33 cellular contexts compared by ENCODE assay signal in the genomic region with DNA sequence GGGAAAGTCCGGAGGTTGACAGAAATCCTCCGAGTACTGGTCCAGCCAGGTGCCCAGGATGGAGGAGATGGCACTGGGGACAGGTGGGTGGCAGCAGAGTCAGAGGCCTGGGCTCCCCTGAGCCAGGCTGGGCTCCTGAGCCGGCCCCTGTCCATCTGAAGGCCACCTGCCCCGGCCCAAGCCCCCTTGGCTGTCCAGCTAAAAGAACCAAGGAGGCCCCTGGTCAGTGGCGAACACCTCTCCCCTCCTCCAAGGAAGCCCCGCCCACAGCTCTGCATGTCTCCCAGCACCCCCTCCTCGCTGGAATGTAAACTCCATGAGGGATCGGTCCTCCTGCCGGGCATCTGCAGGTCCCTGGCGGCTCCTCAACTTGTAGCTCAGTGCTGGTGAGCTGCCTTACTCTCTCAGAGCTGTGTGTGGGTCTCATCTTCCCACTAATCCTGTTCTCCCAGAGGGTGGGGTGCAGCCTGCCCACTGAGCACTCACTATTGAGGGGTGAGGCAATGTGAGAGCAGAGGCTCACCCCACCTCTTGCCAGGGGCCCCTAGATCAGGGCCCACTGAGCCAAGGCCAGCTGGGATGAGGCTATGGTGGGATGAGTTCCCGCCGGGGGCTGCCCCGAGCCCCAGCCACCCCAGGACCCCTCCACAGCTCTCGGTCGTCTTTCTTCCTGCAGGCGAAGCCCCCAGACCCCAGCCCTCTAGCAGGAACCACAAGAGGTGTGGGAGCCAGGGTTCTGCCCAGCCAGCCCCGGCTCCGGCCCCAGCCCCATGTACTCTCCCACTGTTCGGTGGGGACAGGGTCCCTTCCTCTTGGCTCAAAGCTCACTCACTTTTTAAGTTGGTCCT. TPM values are rescaled to one million over a fixed set of nuclear protein-coding genes. Genes with fewer than 3 reads are reported as not detected.
DNase-seq lines count a peak whose midpoint lies in the region; ATAC-seq, FAIRE-seq and TF ChIP-seq lines count a peak whose summit lies in the region.
"Had no signal": no experiment of that assay in that cellular context is flagged by ENCODE, and none has a peak within 500 bp of the region (broad histone marks: within the 10 kb centered on the region; RNA-seq: fewer than 3 reads in every experiment).

No MANE protein-coding gene starts in this region.

- no peaks in the 10 kb centered on the region for H3K27me3 ChIP-seq in right lobe of liver
- H3K27me3 ChIP-seq in HepG2 (ENCODE audit: control insufficient read depth in 1 of 2, insufficient read depth in 2 of 2, low read length in 2 of 2), result no peaks in the 10 kb centered on the region
- no peaks in the 10 kb centered on the region for H3K27me3 ChIP-seq in osteoblast (ENCODE audit: insufficient read depth, low read length)
- H3K27me3 ChIP-seq: BLaER1 treated with 17β-estradiol and CSF1 and Interleukin-3, amounts not matched to agents 10 nM and 100 nM; vagina had no signal

- peaks cover 4 to 18% (median 11%) of the 10 kb centered on the region in 4 donors for H3K4me1 ChIP-seq in right lobe of liver
- H3K4me1 ChIP-seq in HepG2 (ENCODE audit: insufficient read depth, low read length), result peaks cover 7% of the 10 kb centered on the region
- peaks cover 12% of the 10 kb centered on the region for H3K4me1 ChIP-seq in osteoblast (ENCODE audit: insufficient read depth, low read length)
- H3K4me1 ChIP-seq: Caco-2, HAP-1 had no signal

- peak overlapping the region; percentile 66 for H3K27ac Mint-ChIP-seq in glutamatergic neuron (ENCODE audit: unreplicated experiment)
- H3K27ac Mint-ChIP-seq: activated CD8-positive, alpha-beta memory T cell treated with anti-CD3 and anti-CD28 coated beads, Interleukin-2, amount 10 ng/mL, durations not matched to agents 7 days and 5 days; activated naive CD8-positive, alpha-beta T cell treated with anti-CD3 and anti-CD28 coated beads for 36 hours; nephron; progenitor cell of endocrine pancreas; stimulated activated naive B cell treated with anti-CD40 and anti-IgM and Interleukin-4, amounts not matched to agents 10 μg/mL and 1 μg/mL and 100 μg/mL, for 72 hours had no signal

- H3K9me3 ChIP-seq in right lobe of liver (no peaks in the 10 kb centered on the region), HepG2 (ENCODE audit: low read length) (no peaks in the 10 kb centered on the region), osteoblast (ENCODE audit: low read depth, low read length) (no peaks in the 10 kb centered on the region)
- H3K9me3 ChIP-seq: BLaER1 treated with 17β-estradiol and CSF1 and Interleukin-3, amounts not matched to agents 10 nM and 100 nM; Caco-2; HAP-1; vagina had no signal

- ATAC-seq in right lobe of liver (no peak), HepG2 (no peak), GM19328 (IDR thresholded peaks at IDR 0.05; ENCODE audit: unreplicated experiment) (no peak)
- ATAC-seq: activated CD8-positive, alpha-beta memory T cell treated with anti-CD3 and anti-CD28 coated beads, Interleukin-2, amount 10 ng/mL, durations not matched to agents 7 days and 5 days; left lobe of liver; Panc1; stimulated activated naive B cell treated with anti-CD40 and anti-IgM and Interleukin-4, amounts not matched to agents 10 μg/mL and 1 μg/mL and 100 μg/mL, for 72 hours had no signal

- peaks cover 16% of the 10 kb centered on the region; the same call in 1 of the 2 replicates for H4K20me1 ChIP-seq in HepG2 (ENCODE audit: insufficient read depth, low read length)
- peaks cover 30% of the 10 kb centered on the region for H4K20me1 ChIP-seq in osteoblast (ENCODE audit: insufficient read depth, low read length)

- H3K4me1 Mint-ChIP-seq in glutamatergic neuron (ENCODE audit: low read depth, unreplicated experiment), result peaks cover 14% of the 10 kb centered on the region

- POLR2A ChIA-PET in HepG2 (lab: Yijun Ruan, JAX), result no interaction called here

- TF ChIP-seq RAD21 in HepG2 (CRISPR knock-in tag; IDR thresholded peaks at IDR 0.05), result no peak

- H3K4me2 ChIP-seq in HepG2 (ENCODE audit: low read depth, low read length) (no peak overlapping the region), osteoblast (ENCODE audit: insufficient read depth, low read length) (no peak overlapping the region)
- H3K4me2 ChIP-seq: BLaER1 treated with 17β-estradiol and CSF1 and Interleukin-3, amounts not matched to agents 10 nM and 100 nM; smooth muscle cell had no signal

- DNase-seq in right lobe of liver, result peak; percentile 17 to 51 (median 39)
- DNase-seq in HepG2 (ENCODE audit: low spot score), result no peak
- no peak for DNase-seq in glutamatergic neuron
- DNase-seq in osteoblast (ENCODE audit: insufficient read length, low spot score, missing footprints), result peak; percentile 84
- no peak for DNase-seq in activated CD4-positive, alpha-beta T cell treated with anti-CD3 and anti-CD28 coated beads for 1 hour
- DNase-seq in HUDEP-2 (lab: John Stamatoyannopoulos, UW; ENCODE audit: unreplicated experiment in 76 of 76), result no peak
- DNase-seq in HTR-8/SVneo (ENCODE audit: insufficient read length, low spot score), result no peak
- DNase-seq: activated CD4-positive, alpha-beta T cell treated with anti-CD3 and anti-CD28 coated beads for 4 hours; activated CD8-positive, alpha-beta memory T cell treated with anti-CD3 and anti-CD28 coated beads, Interleukin-2, amount 10 ng/mL, durations not matched to agents 7 days and 5 days; activated naive CD8-positive, alpha-beta T cell treated with anti-CD3 and anti-CD28 coated beads for 36 hours; Caco-2; DMS79; effector memory CD4-positive, alpha-beta T cell; foreskin fibroblast; GF-D8; midbrain; NCI-H1694; NCI-H2171; NCI-H524 treated with DMSO at 0.1 percent for 48 hours; NK-92 treated with Interleukin-12 subunit alpha and Interleukin-12 subunit beta, amount 100 ng/mL, for 24 hours; stimulated activated naive B cell treated with anti-CD40 and anti-IgM and Interleukin-4, amounts not matched to agents 10 μg/mL and 1 μg/mL and 100 μg/mL, for 72 hours; T-helper 1 cell had no signal

- H3K79me2 ChIP-seq in HepG2 (ENCODE audit: insufficient read depth, low read length), result no peaks in the 10 kb centered on the region
- no peaks in the 10 kb centered on the region for H3K79me2 ChIP-seq in osteoblast (ENCODE audit: insufficient read depth, low read length)

- no peaks in the 10 kb centered on the region for H3K36me3 Mint-ChIP-seq in glutamatergic neuron (ENCODE audit: unreplicated experiment)

- CTCF ChIA-PET in HepG2 (lab: Yijun Ruan, JAX; ENCODE audit: low intra/inter-chr PET ratio, low total read pairs), result no interaction called here

- H3K4me3 ChIP-seq in right lobe of liver (no peak overlapping the region), HepG2 (replicated peaks in 1 of 3; ENCODE audit: insufficient read depth in 1 of 3, low read depth in 2 of 3, low read length in 3 of 3) (no peak overlapping the region), osteoblast (ENCODE audit: insufficient read depth, low read length) (no peak overlapping the region)
- H3K4me3 ChIP-seq: BLaER1 treated with 17β-estradiol and CSF1 and Interleukin-3, amounts not matched to agents 10 nM and 100 nM; HAP-1; smooth muscle cell; vagina had no signal

- TF ChIP-seq EP300 in HepG2 (IDR thresholded peaks at IDR 0.05; ENCODE audit: low read depth in 2 of 2, low read length in 2 of 2) (no peak), HepG2 (CRISPR knock-in tag; IDR thresholded peaks at IDR 0.05; ENCODE audit: borderline replicate concordance) (no peak)

- TF ChIP-seq POLR2A in right lobe of liver (IDR thresholded peaks at IDR 0.05) (no peak), HepG2 (IDR thresholded peaks at IDR 0.05; ENCODE audit: insufficient read depth in 1 of 2, low read depth in 2 of 2, low read length in 2 of 2) (no peak)

- FAIRE-seq in HepG2 (lab: Jason Lieb, UNC), result no peak
- no peak for FAIRE-seq in HTR-8/SVneo (lab: Jason Lieb, UNC)
- FAIRE-seq: GM18507 had no signal

- peaks cover 19% of the 10 kb centered on the region for H3K9me3 Mint-ChIP-seq in glutamatergic neuron (ENCODE audit: unreplicated experiment)
- H3K9me3 Mint-ChIP-seq: activated naive CD8-positive, alpha-beta T cell treated with anti-CD3 and anti-CD28 coated beads for 36 hours; nephron; stimulated activated naive B cell treated with anti-CD40 and anti-IgM and Interleukin-4, amounts not matched to agents 10 μg/mL and 1 μg/mL and 100 μg/mL, for 72 hours had no signal

- H3K27ac ChIP-seq in right lobe of liver (no peak overlapping the region), HepG2 (ENCODE audit: extremely low read length, insufficient read depth, low read length) (no peak overlapping the region), osteoblast (ENCODE audit: low read depth, low read length) (no peak overlapping the region)
- H3K27ac ChIP-seq: vagina had no signal

- no peak overlapping the region for H3K9ac ChIP-seq in HepG2 (ENCODE audit: insufficient read depth, low read depth, low read length)

- in situ Hi-C loops in HepG2 (cut with HindIII; ENCODE audit: extremely low pct_ligation_motif_present, low pct_unique_long_range_greater_than_20kb), result loop anchor here (5.0 kb wide), 1 partner anchor 38 kb away; no protein-coding TSS in a partner anchor

- H3K4me3 Mint-ChIP-seq in glutamatergic neuron (ENCODE audit: unreplicated experiment), result no peak overlapping the region
- H3K4me3 Mint-ChIP-seq: activated CD8-positive, alpha-beta memory T cell treated with anti-CD3 and anti-CD28 coated beads, Interleukin-2, amount 10 ng/mL, durations not matched to agents 7 days and 5 days; activated naive CD8-positive, alpha-beta T cell treated with anti-CD3 and anti-CD28 coated beads for 36 hours; nephron; stimulated activated naive B cell treated with anti-CD40 and anti-IgM and Interleukin-4, amounts not matched to agents 10 μg/mL and 1 μg/mL and 100 μg/mL, for 72 hours had no signal

- H3K27me3 Mint-ChIP-seq in glutamatergic neuron (ENCODE audit: unreplicated experiment), result peaks cover 23% of the 10 kb centered on the region
- H3K27me3 Mint-ChIP-seq: activated CD8-positive, alpha-beta memory T cell treated with anti-CD3 and anti-CD28 coated beads, Interleukin-2, amount 10 ng/mL, durations not matched to agents 7 days and 5 days; activated naive CD8-positive, alpha-beta T cell treated with anti-CD3 and anti-CD28 coated beads for 36 hours; progenitor cell of endocrine pancreas; stimulated activated naive B cell treated with anti-CD40 and anti-IgM and Interleukin-4, amounts not matched to agents 10 μg/mL and 1 μg/mL and 100 μg/mL, for 72 hours had no signal

- BruUV-seq in HepG2 (replicated peaks; lab: Mats Ljungman, UMichigan), result no TSS peak

- 100% methylated on average over 2 of the region's 19 CpGs for WGBS in right lobe of liver (ENCODE audit: insufficient coverage, low coverage, low lambda C conversion rate, missing lambda C conversion rate)
- 97% methylated on average over 7 of the region's 19 CpGs for WGBS in HepG2 (ENCODE audit: low lambda C conversion rate)

- TF ChIP-seq CTCF in right lobe of liver (IDR thresholded peaks at IDR 0.05) (no peak), HepG2 (CRISPR knock-in tag; IDR thresholded peaks at IDR 0.05) (no peak), glutamatergic neuron (IDR thresholded peaks at IDR 0.05; ENCODE audit: partially characterized antibody, unreplicated experiment) (no peak), osteoblast (IDR thresholded peaks at IDR 0.05; ENCODE audit: extremely low read depth, low read depth, low read length) (no peak)

- H3K36me3 ChIP-seq in right lobe of liver (peaks cover 0 to 13% (median 7%) of the 10 kb centered on the region in 4 donors), HepG2 (replicated peaks in 1 of 2; ENCODE audit: control insufficient read depth in 1 of 2, insufficient read depth in 2 of 2, low read length in 2 of 2) (peaks cover 17 to 38% of the 10 kb centered on the region in 2 experiments; a peak in 4 of 5 replicates), osteoblast (ENCODE audit: insufficient read depth, low read length) (peaks cover 15% of the 10 kb centered on the region)

- intact Hi-C loops in right lobe of liver (cut with DNase I), result no loop called here
- intact Hi-C loops in HepG2 (cut with micrococcal nuclease; ENCODE audit: unreplicated experiment), result no loop called here

- H2AFZ ChIP-seq in HepG2 (ENCODE audit: low read length) (no peak overlapping the region), osteoblast (ENCODE audit: low read length) (no peak overlapping the region)

RNA-seq across cellular contexts. Expression of gene RALGDS, which starts 12.0 kb away (rescaled TPM):
- 10 to 100 TPM in 1 of 6 experiments, 1 to 10 TPM in 5; 4.3 to 19.8 (median 5.7) TPM for total RNA-seq in right lobe of liver
- total RNA-seq in HepG2 (2016; rRNA removed; fragmentation: Illumina TruSeq; extraction: Trizol), result 8.8 and 12.9 TPM in 2 replicates
- 4.2 and 5.7 TPM in 2 replicates for total RNA-seq in HepG2 (2016; cell fraction: cytosol; rRNA removed; fragmentation: Illumina TruSeq; extraction: Trizol; ENCODE audit: low read depth)
- total RNA-seq in HepG2 (2016; cell fraction: insoluble cytoplasmic fraction; rRNA removed; fragmentation: Illumina TruSeq; extraction: Trizol), result 7.3 and 12.1 TPM in 2 replicates
- total RNA-seq in HepG2 (2016; cell fraction: membrane; rRNA removed; fragmentation: Illumina TruSeq; extraction: Trizol), result 15.5 and 15.7 TPM in 2 replicates
- 10.4 and 11.0 TPM in 2 replicates for total RNA-seq in HepG2 (2016; cell fraction: nucleus; rRNA removed; fragmentation: Illumina TruSeq; extraction: Trizol)
- polyA plus RNA-seq in HepG2 (2011; rRNA removed), result 25.5 and 28.8 TPM in 2 replicates
- polyA plus RNA-seq in HepG2 (2011; cell fraction: cytosol; rRNA removed), result 14.9 and 17.8 TPM in 2 replicates
- polyA plus RNA-seq in HepG2 (2011; cell fraction: nucleus; rRNA removed), result 104 and 131 TPM in 2 replicates
- 12.0 and 15.7 TPM in 2 replicates for polyA plus RNA-seq in HepG2 (2012)
- 4.1 and 4.2 TPM in 2 replicates for polyA plus RNA-seq in HepG2 (2016; cell fraction: cytosol; fragmentation: Illumina TruSeq; extraction: Trizol; ENCODE audit: low read depth)
- polyA plus RNA-seq in HepG2 (2016; cell fraction: insoluble cytoplasmic fraction; fragmentation: Illumina TruSeq; extraction: Trizol; ENCODE audit: low read depth), result 8.9 and 12.0 TPM in 2 replicates
- polyA plus RNA-seq in HepG2 (2016; cell fraction: membrane; fragmentation: Illumina TruSeq; extraction: Trizol; ENCODE audit: low read depth), result 11.6 and 12.4 TPM in 2 replicates
- polyA plus RNA-seq in HepG2 (2016; cell fraction: nucleus; fragmentation: Illumina TruSeq; extraction: Trizol; ENCODE audit: insufficient read depth, low read depth), result 28.7 and 31.3 TPM in 2 replicates
- polyA minus RNA-seq in HepG2 (2011; rRNA and poly(A)+ RNA removed; ENCODE audit: low replicate concordance), result 20.8 and 24.6 TPM in 2 replicates
- 4.8 and 5.6 TPM in 2 replicates for polyA minus RNA-seq in HepG2 (2011; cell fraction: cytosol; rRNA and poly(A)+ RNA removed)
- polyA minus RNA-seq in HepG2 (2011; cell fraction: nucleus; rRNA and poly(A)+ RNA removed), result 17.0 and 17.4 TPM in 2 replicates
- 449 TPM for total RNA-seq in glutamatergic neuron (ENCODE audit: unreplicated experiment)
- 11.2 and 12.7 TPM in 2 replicates for total RNA-seq in osteoblast

RNA-seq across cellular contexts. Expression of gene CEL, which starts 47.2 kb away (rescaled TPM):
- total RNA-seq in right lobe of liver, result under 1 TPM in 4 of 6 experiments, not detected in 2; 0.19 to 0.35 (median 0.26) TPM
- 0.62 and 1.5 TPM in 2 replicates for total RNA-seq in HepG2 (2016; rRNA removed; fragmentation: Illumina TruSeq; extraction: Trizol)
- 0.35 and 0.40 TPM in 2 replicates for total RNA-seq in HepG2 (2016; cell fraction: cytosol; rRNA removed; fragmentation: Illumina TruSeq; extraction: Trizol; ENCODE audit: low read depth)
- total RNA-seq in HepG2 (2016; cell fraction: insoluble cytoplasmic fraction; rRNA removed; fragmentation: Illumina TruSeq; extraction: Trizol), result 0.55 and 1.2 TPM in 2 replicates
- total RNA-seq in HepG2 (2016; cell fraction: membrane; rRNA removed; fragmentation: Illumina TruSeq; extraction: Trizol), result 0.83 and 1.2 TPM in 2 replicates
- total RNA-seq in HepG2 (2016; cell fraction: nucleus; rRNA removed; fragmentation: Illumina TruSeq; extraction: Trizol), result 1.6 and 1.7 TPM in 2 replicates
- polyA plus RNA-seq in HepG2 (2011; rRNA removed), result 0.63 and 0.81 TPM in 2 replicates
- 0.19 and 0.34 TPM in 2 replicates for polyA plus RNA-seq in HepG2 (2011; cell fraction: cytosol; rRNA removed)
- 5.0 and 7.7 TPM in 2 replicates for polyA plus RNA-seq in HepG2 (2011; cell fraction: nucleus; rRNA removed)
- polyA plus RNA-seq in HepG2 (2012), result 1.2 and 1.6 TPM in 2 replicates
- polyA plus RNA-seq in HepG2 (2016; cell fraction: cytosol; fragmentation: Illumina TruSeq; extraction: Trizol; ENCODE audit: low read depth), result 1.0 and 1.1 TPM in 2 replicates
- 1.5 and 2.0 TPM in 2 replicates for polyA plus RNA-seq in HepG2 (2016; cell fraction: insoluble cytoplasmic fraction; fragmentation: Illumina TruSeq; extraction: Trizol; ENCODE audit: low read depth)
- polyA plus RNA-seq in HepG2 (2016; cell fraction: membrane; fragmentation: Illumina TruSeq; extraction: Trizol; ENCODE audit: low read depth), result 1.9 TPM in 2 replicates
- 7.7 and 8.2 TPM in 2 replicates for polyA plus RNA-seq in HepG2 (2016; cell fraction: nucleus; fragmentation: Illumina TruSeq; extraction: Trizol; ENCODE audit: insufficient read depth, low read depth)
- polyA minus RNA-seq in HepG2 (2011; rRNA and poly(A)+ RNA removed; ENCODE audit: low replicate concordance), result 0.70 TPM in 1 of 2 replicates, not detected in the other
- polyA minus RNA-seq in HepG2 (2011; cell fraction: cytosol; rRNA and poly(A)+ RNA removed), result not detected in 2 replicates
- 0.50 and 1.2 TPM in 2 replicates for polyA minus RNA-seq in HepG2 (2011; cell fraction: nucleus; rRNA and poly(A)+ RNA removed)
- total RNA-seq in glutamatergic neuron (ENCODE audit: unreplicated experiment), result 3.8 TPM
- total RNA-seq in osteoblast, result under 0.01 TPM in 1 of 2 replicates, not detected in the other
- total RNA-seq: SK-MEL-5 had no signal

RNA-seq across cellular contexts. Expression of gene GBGT1, which starts 54.7 kb away (rescaled TPM):
- total RNA-seq in right lobe of liver, result 1 to 10 TPM in 5 of 6 experiments, under 1 TPM in 1; 0.68 to 3.7 (median 1.9) TPM
- total RNA-seq in HepG2 (2016; rRNA removed; fragmentation: Illumina TruSeq; extraction: Trizol), result not detected in 2 replicates
- total RNA-seq in HepG2 (2016; cell fraction: cytosol; rRNA removed; fragmentation: Illumina TruSeq; extraction: Trizol; ENCODE audit: low read depth), result 0.10 TPM in 1 of 2 replicates, not detected in the other
- not detected in 2 replicates for total RNA-seq in HepG2 (2016; cell fraction: insoluble cytoplasmic fraction; rRNA removed; fragmentation: Illumina TruSeq; extraction: Trizol)
- total RNA-seq in HepG2 (2016; cell fraction: membrane; rRNA removed; fragmentation: Illumina TruSeq; extraction: Trizol), result not detected in 2 replicates
- total RNA-seq in HepG2 (2016; cell fraction: nucleus; rRNA removed; fragmentation: Illumina TruSeq; extraction: Trizol), result not detected in 2 replicates
- not detected in 2 replicates for polyA plus RNA-seq in HepG2 (2011; rRNA removed)
- polyA plus RNA-seq in HepG2 (2011; cell fraction: cytosol; rRNA removed), result not detected in 2 replicates
- polyA plus RNA-seq in HepG2 (2011; cell fraction: nucleus; rRNA removed), result not detected in 2 replicates
- polyA plus RNA-seq in HepG2 (2012), result not detected in 2 replicates
- polyA plus RNA-seq in HepG2 (2016; cell fraction: cytosol; fragmentation: Illumina TruSeq; extraction: Trizol; ENCODE audit: low read depth), result not detected in 2 replicates
- not detected in 2 replicates for polyA plus RNA-seq in HepG2 (2016; cell fraction: insoluble cytoplasmic fraction; fragmentation: Illumina TruSeq; extraction: Trizol; ENCODE audit: low read depth)
- polyA plus RNA-seq in HepG2 (2016; cell fraction: membrane; fragmentation: Illumina TruSeq; extraction: Trizol; ENCODE audit: low read depth), result not detected in 2 replicates
- polyA plus RNA-seq in HepG2 (2016; cell fraction: nucleus; fragmentation: Illumina TruSeq; extraction: Trizol; ENCODE audit: insufficient read depth, low read depth), result not detected in 2 replicates
- polyA minus RNA-seq in HepG2 (2011; rRNA and poly(A)+ RNA removed; ENCODE audit: low replicate concordance), result not detected in 2 replicates
- polyA minus RNA-seq in HepG2 (2011; cell fraction: cytosol; rRNA and poly(A)+ RNA removed), result not detected in 2 replicates
- polyA minus RNA-seq in HepG2 (2011; cell fraction: nucleus; rRNA and poly(A)+ RNA removed), result not detected in 2 replicates
- 1.3 TPM for total RNA-seq in glutamatergic neuron (ENCODE audit: unreplicated experiment)
- total RNA-seq in osteoblast, result 3.3 and 3.8 TPM in 2 replicates
- total RNA-seq: SK-MEL-5 had no signal

Comparison
In these comparisons a context has a peak if more than half of its experiments do, and no peak if none do; other contexts are left out.
1. DNase-seq: peak in right lobe of liver (3 of 3) and osteoblast (single experiment); none in HepG2 (single experiment), glutamatergic neuron (single experiment), activated CD4-positive, alpha-beta T cell treated with anti-CD3 and anti-CD28 coated beads for 1 hour (single experiment), HUDEP-2 (0 of 76) and HTR-8/SVneo (single experiment).
2. RNA of gene RALGDS, which starts 12.0 kb away (total RNA-seq): 449 TPM in glutamatergic neuron (single experiment); 4.2 to 15.7 TPM in HepG2, 11.2 to 12.7 TPM in osteoblast and 4.3 to 19.8 TPM in right lobe of liver; every median in the first group is over 10 times any median in the second.